8 cellular contexts compared by ENCODE assay signal in the genomic region with DNA sequence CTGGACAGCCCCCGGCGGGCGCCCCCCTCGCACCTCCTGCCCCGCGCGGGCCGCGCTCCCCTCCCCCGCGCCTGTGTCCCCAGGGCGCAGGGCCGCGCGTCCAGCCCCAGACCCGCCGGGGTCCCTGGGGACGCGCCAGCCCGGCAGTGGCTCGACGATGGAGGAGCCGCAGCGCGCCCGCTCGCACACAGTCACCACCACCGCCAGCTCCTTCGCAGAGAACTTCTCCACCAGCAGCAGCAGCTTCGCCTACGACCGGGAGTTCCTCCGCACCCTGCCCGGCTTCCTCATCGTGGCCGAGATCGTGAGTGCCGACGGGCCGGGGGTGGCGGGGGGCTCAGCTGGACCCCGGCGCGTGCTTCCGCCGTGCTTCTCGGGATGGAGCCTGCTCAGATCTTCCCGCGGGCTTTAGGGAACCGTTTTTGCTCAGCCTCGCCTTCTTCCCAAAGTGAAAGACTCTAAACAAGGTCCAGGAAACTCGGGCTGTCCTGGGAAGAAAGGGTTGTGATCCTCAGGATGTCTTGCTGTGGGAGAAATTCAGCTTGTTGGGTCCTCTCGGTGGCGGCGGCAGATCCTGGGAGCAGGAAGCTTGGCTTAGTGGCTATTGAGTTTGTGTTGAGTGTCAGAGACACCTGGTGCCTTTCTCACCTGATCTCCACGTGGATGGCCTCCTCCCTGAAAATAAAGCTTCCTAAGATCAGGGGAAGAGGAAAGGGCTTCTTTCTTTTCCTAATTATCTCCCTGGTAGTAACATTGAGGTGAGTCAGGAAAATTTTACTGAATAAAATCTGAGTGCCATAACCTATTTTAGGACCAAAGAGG. TPM values are rescaled to one million over a fixed set of nuclear protein-coding genes. Genes with fewer than 3 reads are reported as not detected.
DNase-seq lines count a peak whose midpoint lies in the region; ATAC-seq, FAIRE-seq and TF ChIP-seq lines count a peak whose summit lies in the region.

No MANE protein-coding gene starts in this region.

- intact Hi-C loops in CD14-positive monocyte (cut with micrococcal nuclease) (no loop called here), thyroid gland (cut with DNase I) (no loop called here)
- intact Hi-C loops in activated CD8-positive, alpha-beta T cell treated with anti-CD3 and anti-CD28 coated beads for 36 hours (cut with micrococcal nuclease) = no loop called here

- peak overlapping the region; percentile 81 to 86 for H3K4me3 Mint-ChIP-seq in CD14-positive monocyte
- peak overlapping the region; percentile 79 for H3K4me3 Mint-ChIP-seq in activated CD8-positive, alpha-beta T cell treated with anti-CD3 and anti-CD28 coated beads for 36 hours

- peak; percentile 28 for ATAC-seq in GM21381 (IDR thresholded peaks at IDR 0.05; ENCODE audit: unreplicated experiment)
- peak; percentile 58 for ATAC-seq in activated CD8-positive, alpha-beta T cell treated with anti-CD3 and anti-CD28 coated beads for 36 hours

- H3K27me3 ChIP-seq in esophagus (ENCODE audit: control insufficient read depth in 1 of 2, insufficient read depth in 2 of 2, low read length in 2 of 2) (peaks cover 0 to 3% of the 10 kb centered on the region in 2 donors), thyroid gland (no peaks in the 10 kb centered on the region)

- WGBS in esophagus, 2 donors = 1% methylated on average over 34 to 56 of the region's 56 CpGs
- WGBS in thyroid gland, 2 donors = 1% methylated on average over 9 to 24 of the region's 56 CpGs

- H3K27ac Mint-ChIP-seq in CD14-positive monocyte = no peak overlapping the region
- no peak overlapping the region for H3K27ac Mint-ChIP-seq in activated CD8-positive, alpha-beta T cell treated with anti-CD3 and anti-CD28 coated beads for 36 hours

- peak overlapping the region; percentile 70 to 72 for H3K4me3 ChIP-seq in esophagus (ENCODE audit: low read depth in 1 of 2, low read length in 2 of 2)
- peak overlapping the region; percentile 54 to 81 (median 70) for H3K4me3 ChIP-seq in thyroid gland (replicated peaks in 1 of 3)

- H3K4me1 ChIP-seq in esophagus (ENCODE audit: control insufficient read depth in 2 of 2, insufficient read depth in 2 of 2, low read length in 1 of 2) = peaks cover 2 to 4% of the 10 kb centered on the region in 2 donors
- H3K4me1 ChIP-seq in thyroid gland = peaks cover 14 to 16% of the 10 kb centered on the region in 2 donors

- FAIRE-seq in RCC 7860 (lab: Jason Lieb, UNC) = no peak

- DNase-seq in CD14-positive monocyte (ENCODE audit: low spot score) (peak; percentile 53), NCI-H2029 treated with DMSO at 0.1 percent for 48 hours (lab: John Stamatoyannopoulos, UW) (peak; percentile 83), myocyte (ENCODE audit: low read depth) (peak; percentile 51), thyroid gland (peak; percentile 34 to 42), RCC 7860 (ENCODE audit: low spot score) (no peak)
- peak; percentile 49 for DNase-seq in activated CD8-positive, alpha-beta T cell treated with anti-CD3 and anti-CD28 coated beads for 36 hours

- peaks cover 0 to 28% (median 13%) of the 10 kb centered on the region in 7 donors for H3K9me3 Mint-ChIP-seq in CD14-positive monocyte
- peaks cover 11% of the 10 kb centered on the region for H3K9me3 Mint-ChIP-seq in activated CD8-positive, alpha-beta T cell treated with anti-CD3 and anti-CD28 coated beads for 36 hours

- no peak for TF ChIP-seq POLR2A in thyroid gland (IDR thresholded peaks at IDR 0.05)

- POLR2A ChIA-PET in activated CD8-positive, alpha-beta T cell treated with anti-CD3 and anti-CD28 coated beads for 36 hours (lab: Charles Lee) = interaction anchor here (0.7 to 1.3 kb wide), 4 partner anchors 15 to 274 kb away, joined by 3 read pairs; no protein-coding TSS in a partner anchor

- peaks cover 17% of the 10 kb centered on the region for H3K4me1 Mint-ChIP-seq in CD14-positive monocyte
- H3K4me1 Mint-ChIP-seq in activated CD8-positive, alpha-beta T cell treated with anti-CD3 and anti-CD28 coated beads for 36 hours (ENCODE audit: low read depth) = peaks cover 20% of the 10 kb centered on the region

- H3K27ac ChIP-seq in esophagus (ENCODE audit: low read depth in 2 of 2, low read length in 1 of 2) (no peak overlapping the region), thyroid gland (peak overlapping the region; percentile 45 to 71 (median 54))

- CTCF ChIA-PET in activated CD8-positive, alpha-beta T cell treated with anti-CD3 and anti-CD28 coated beads for 36 hours (lab: Charles Lee) = interaction anchor here (0.8 to 4.0 kb wide), 18 partner anchors 10 to 263 kb away, joined by 3 to 40 read pairs (median 6); no protein-coding TSS in a partner anchor

- H3K27me3 Mint-ChIP-seq in CD14-positive monocyte (ENCODE audit: low read depth in 3 of 3) = peaks cover 27 to 51% (median 31%) of the 10 kb centered on the region in 3 donors
- peaks cover 18% of the 10 kb centered on the region for H3K27me3 Mint-ChIP-seq in activated CD8-positive, alpha-beta T cell treated with anti-CD3 and anti-CD28 coated beads for 36 hours

- peaks cover 7 to 14% of the 10 kb centered on the region in 2 donors for H3K36me3 Mint-ChIP-seq in CD14-positive monocyte
- H3K36me3 Mint-ChIP-seq in activated CD8-positive, alpha-beta T cell treated with anti-CD3 and anti-CD28 coated beads for 36 hours (ENCODE audit: low read depth) = peaks cover 2% of the 10 kb centered on the region

- peaks cover 0 to 4% of the 10 kb centered on the region in 2 donors for H3K9me3 ChIP-seq in esophagus (ENCODE audit: control insufficient read depth in 2 of 2, insufficient read depth in 1 of 2, low read depth in 1 of 2, low read length in 1 of 2)
- H3K9me3 ChIP-seq in thyroid gland = no peaks in the 10 kb centered on the region

- no peak for TF ChIP-seq CTCF in CD14-positive monocyte (IDR thresholded peaks at IDR 0.05)
- no peak for TF ChIP-seq CTCF in activated CD8-positive, alpha-beta T cell treated with anti-CD3 and anti-CD28 coated beads for 36 hours (IDR thresholded peaks at IDR 0.05)
- no peak for TF ChIP-seq CTCF in thyroid gland (IDR thresholded peaks at IDR 0.05)

- no peaks in the 10 kb centered on the region for H3K36me3 ChIP-seq in esophagus (ENCODE audit: control insufficient read depth in 2 of 2, insufficient read depth in 2 of 2, low read length in 1 of 2)
- H3K36me3 ChIP-seq in thyroid gland = no peaks in the 10 kb centered on the region

RNA-seq across cellular contexts. Expression of gene CMTM8, which starts 0.5 kb away (rescaled TPM):
- polyA plus RNA-seq in CD14-positive monocyte (under 1 TPM; 0.46 to 0.94 TPM), esophagus (1 to 10 TPM; 1.1 to 1.7 TPM)
- 1 to 10 TPM; 6.4 to 6.9 TPM for total RNA-seq in activated CD8-positive, alpha-beta T cell treated with anti-CD3 and anti-CD28 coated beads for 36 hours
- total RNA-seq in myocyte (1.8 and 4.8 TPM in 2 replicates), thyroid gland (10 to 100 TPM in 2 of 4 donors, 1 to 10 TPM in 2; 6.6 to 17.3 (median 11.0) TPM)
- 1.6 TPM for polyA plus RNA-seq in myocyte (2012)

Comparison
In these comparisons a context has a peak if more than half of its experiments do, and no peak if none do; other contexts are left out.
1. H3K27ac ChIP-seq: peak in thyroid gland (3 of 3); none in esophagus (0 of 2).